8 cellular contexts compared by ENCODE assay signal in the genomic region with DNA sequence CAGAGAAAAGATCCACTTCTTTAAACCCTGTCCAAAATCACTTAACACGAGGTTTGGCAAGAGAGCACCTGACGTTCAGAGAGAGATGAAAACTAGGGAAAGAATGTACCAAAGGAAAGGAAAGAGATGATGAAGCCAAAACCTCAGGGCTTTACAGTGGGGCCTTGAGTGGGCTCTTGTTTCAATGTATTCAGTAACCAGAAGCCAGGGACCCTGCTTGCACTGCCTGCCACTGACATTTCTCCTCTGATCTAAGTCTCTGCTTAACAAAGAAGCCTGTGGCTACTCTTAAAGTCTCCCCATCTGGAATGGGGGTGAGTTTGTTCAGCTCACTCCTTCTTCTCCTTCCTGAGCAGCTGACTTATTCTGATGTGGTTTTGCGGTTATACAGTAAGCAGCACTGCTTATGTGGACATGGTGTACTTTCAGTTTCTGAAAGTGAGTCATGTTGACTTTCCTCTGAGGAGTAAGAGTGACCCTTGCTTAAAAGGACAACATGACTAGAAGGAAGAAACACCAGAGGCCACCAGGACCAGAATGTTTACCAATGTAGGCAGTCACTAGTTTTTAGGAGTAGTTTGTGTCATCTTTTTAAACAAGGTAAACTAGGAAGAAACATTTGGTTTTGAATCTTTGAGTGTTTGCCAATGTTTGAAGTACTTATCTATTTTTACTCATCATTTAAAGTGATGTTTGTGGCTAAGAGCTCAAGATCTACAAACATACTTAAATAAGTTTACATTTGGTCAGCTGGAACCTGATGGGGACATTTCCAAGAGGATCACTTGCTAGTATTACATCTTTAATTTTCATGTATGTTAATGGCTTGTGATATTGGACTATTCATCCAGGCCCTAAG.
DNase-seq lines count a peak whose midpoint lies in the region; ATAC-seq and TF ChIP-seq lines count a peak whose summit lies in the region.

No MANE protein-coding gene starts in this region.

- TF ChIP-seq CTCF in body of pancreas (IDR thresholded peaks at IDR 0.05) (no peak), right lobe of liver (IDR thresholded peaks at IDR 0.05) (no peak), testis (IDR thresholded peaks at IDR 0.05) (no peak)

- TF ChIP-seq POLR2A in body of pancreas (IDR thresholded peaks at IDR 0.05) = no peak
- no peak for TF ChIP-seq POLR2A in right lobe of liver (IDR thresholded peaks at IDR 0.05)
- no peak for TF ChIP-seq POLR2A in testis (IDR thresholded peaks at IDR 0.05)

- H3K4me3 ChIP-seq in body of pancreas (no peak overlapping the region), right lobe of liver (no peak overlapping the region), aorta (ENCODE audit: low read length in 2 of 2) (no peak overlapping the region), testis (no peak overlapping the region)

- peak overlapping the region in 2 of 4 donors; percentile 8 to 29 for H3K27ac ChIP-seq in body of pancreas
- peak overlapping the region in 1 of 3 donors; percentile 27 for H3K27ac ChIP-seq in right lobe of liver
- no peak overlapping the region for H3K27ac ChIP-seq in aorta (ENCODE audit: low read depth in 1 of 2, low read length in 2 of 2)
- H3K27ac ChIP-seq in testis = peak overlapping the region in 1 of 2 donors; percentile 41

- H3K9me3 ChIP-seq in body of pancreas (no peaks in the 10 kb centered on the region), right lobe of liver (no peaks in the 10 kb centered on the region), aorta (ENCODE audit: control insufficient read depth, low read length) (no peaks in the 10 kb centered on the region), testis (no peaks in the 10 kb centered on the region)

- H3K36me3 ChIP-seq in body of pancreas (replicated peaks in 1 of 2; ENCODE audit: insufficient read depth in 1 of 2, low read depth in 2 of 2) = no peaks in the 10 kb centered on the region
- H3K36me3 ChIP-seq in right lobe of liver = no peaks in the 10 kb centered on the region
- no peaks in the 10 kb centered on the region for H3K36me3 ChIP-seq in aorta (ENCODE audit: control insufficient read depth in 1 of 2, insufficient read depth in 2 of 2, low read length in 1 of 2)
- no peaks in the 10 kb centered on the region for H3K36me3 ChIP-seq in testis (ENCODE audit: low read depth, missing control alignments)

- H3K27me3 ChIP-seq in body of pancreas (no peaks in the 10 kb centered on the region), right lobe of liver (no peaks in the 10 kb centered on the region), aorta (ENCODE audit: control insufficient read depth in 1 of 2, insufficient read depth in 2 of 2, low read length in 1 of 2) (no peaks in the 10 kb centered on the region), testis (no peaks in the 10 kb centered on the region)

- intact Hi-C loops in body of pancreas (cut with DNase I) (loop anchor here (5.0 kb wide), 1 partner anchor 461 kb away; the partner anchor contains the start of gene TNFSF4), right lobe of liver (cut with DNase I) (loop anchor here in 1 of 2 donors (10.0 kb wide), 1 partner anchor 458 kb away; the partner anchor contains the start of gene TNFSF4), aorta (cut with DNase I) (loop anchor here in 1 of 2 donors (5.0 kb wide), 1 partner anchor 456 kb away; no protein-coding TSS in a partner anchor), testis (cut with DNase I; ENCODE audit: low total_unique reads) (loop anchor here (10.0 kb wide), 1 partner anchor 668 kb away; no protein-coding TSS in a partner anchor)

- ATAC-seq in GM18867 (IDR thresholded peaks at IDR 0.05; ENCODE audit: unreplicated experiment) (peak; percentile 83), HG03045 (IDR thresholded peaks at IDR 0.05; ENCODE audit: unreplicated experiment) (peak; percentile 90), body of pancreas (peak; percentile 66), right lobe of liver (peak; percentile 75 to 88 (median 80)), aorta (ENCODE audit: low FRiP score) (peak; percentile 70)

- 47 to 61% methylated on average over 3 of the region's 3 CpGs for WGBS in body of pancreas, 2 donors
- 31% methylated on average over 3 of the region's 3 CpGs for WGBS in right lobe of liver (ENCODE audit: insufficient coverage, low coverage, low lambda C conversion rate, missing lambda C conversion rate)
- 46 to 64% methylated on average over 3 of the region's 3 CpGs for WGBS in aorta, 2 donors
- 48 to 50% methylated on average over 3 of the region's 3 CpGs for WGBS in testis, 2 donors

- DNase-seq in AML-193 (lab: John Stamatoyannopoulos, UW) (peak; percentile 93 to 94), OCI-M1 (lab: John Stamatoyannopoulos, UW) (peak; percentile 97), body of pancreas (peak in 1 of 4 donors; percentile 54), right lobe of liver (no peak), aorta (no peak), testis (no peak)

- H3K4me1 ChIP-seq in body of pancreas (no peaks in the 10 kb centered on the region), right lobe of liver (peaks cover 0 to 5% (median 0%) of the 10 kb centered on the region in 4 donors), aorta (ENCODE audit: control insufficient read depth in 1 of 2, insufficient read depth in 2 of 2, low read length in 2 of 2) (no peaks in the 10 kb centered on the region), testis (no peaks in the 10 kb centered on the region)

Comparison
In these comparisons a context has a peak if more than half of its experiments do, and no peak if none do; other contexts are left out.
1. DNase-seq: peak in AML-193 (2 of 2) and OCI-M1 (single experiment); none in right lobe of liver (0 of 3), aorta (0 of 2) and testis (single experiment).
2. Peak in every context shown above with its lines, with median percentiles within 50 percentile points of each other: ATAC-seq.